1 cellular context compared by ENCODE assay signal in genomic region chr9:127835930-127836586, GRCh38.
TF ChIP-seq lines count a peak whose summit lies in the region.

No MANE protein-coding gene starts in this region.

TF ChIP-seq in endothelial cell of umbilical vein, 7 proteins besides CTCF, POLR2A, EP300 and RAD21:
- TF ChIP-seq MYC (IDR thresholded peaks at IDR 0.05; ENCODE audit: low read depth, low read length) (no peak), EZH2 (IDR thresholded peaks at IDR 0.05; ENCODE audit: borderline replicate concordance, low read depth, low read length, severe bottlenecking) (no peak), GATA2 (IDR thresholded peaks at IDR 0.05; ENCODE audit: insufficient read depth, insufficient read length, low read depth, low read length) (no peak), FOS (IDR thresholded peaks at IDR 0.05; ENCODE audit: borderline replicate concordance, insufficient read depth, low read length) (peak; percentile 50), POLR2AphosphoS5 (IDR thresholded peaks at IDR 0.05; ENCODE audit: insufficient read depth, low read depth, low read length) (peak; percentile 30), MAX (IDR thresholded peaks at IDR 0.05; ENCODE audit: insufficient read depth, insufficient read length) (no peak), JUN (IDR thresholded peaks at IDR 0.05; ENCODE audit: borderline replicate concordance, insufficient read depth, insufficient read length, low read depth) (peak; percentile 61)
